8 cellular contexts compared by ENCODE assay signal in the genomic region with DNA sequence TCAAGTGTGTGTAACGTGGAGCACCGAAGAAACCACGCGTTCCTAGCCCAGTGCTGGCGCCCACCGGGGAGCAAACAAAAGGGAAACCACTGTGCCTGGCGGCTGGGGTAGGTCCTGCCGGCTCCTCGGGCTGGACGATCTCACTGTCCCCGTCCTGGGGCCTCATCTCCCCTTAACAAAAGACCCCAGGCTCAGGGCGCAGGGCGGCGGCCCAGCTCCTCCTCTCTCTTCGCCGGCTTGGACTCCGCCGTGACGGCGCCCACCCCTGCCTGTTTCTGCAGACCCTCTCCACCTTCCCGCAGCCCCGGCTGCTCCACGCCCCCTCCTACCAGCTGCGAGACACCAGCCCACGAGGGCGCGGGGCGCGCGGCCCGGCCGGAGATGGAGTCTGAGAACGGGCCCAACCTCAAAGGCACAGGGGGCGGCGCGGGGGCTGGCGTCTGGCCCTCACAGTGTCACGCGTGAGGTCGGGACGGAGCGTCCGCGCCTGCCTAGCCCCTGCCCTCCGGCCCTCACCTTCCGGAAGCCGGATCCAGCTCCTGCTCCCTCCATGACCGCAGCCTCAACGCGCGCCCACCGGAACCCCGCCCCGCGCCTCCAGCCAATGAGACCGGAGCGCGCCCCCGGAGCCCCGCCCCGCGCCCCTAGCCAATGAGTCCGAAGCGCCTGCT. TPM values are rescaled to one million over a fixed set of nuclear protein-coding genes. Genes with fewer than 3 reads are reported as not detected.
A peak's percentile ranks its signal among the peaks of the same experiment; 100 is the strongest.
DNase-seq lines count a peak whose midpoint lies in the region; ATAC-seq, FAIRE-seq and TF ChIP-seq lines count a peak whose summit lies in the region.

A gene (minus strand): TSS at position 569 of the 671 bp plus-strand sequence. CDS start 17 bp downstream, at position 552.

- H3K4me2 ChIP-seq in K562 (ENCODE audit: insufficient read depth, low read length) (peak within 1 kb of the TSS; percentile 84), HepG2 (ENCODE audit: low read depth, low read length) (peak within 1 kb of the TSS; percentile 95)

- H3K9me1 ChIP-seq in K562 (ENCODE audit: control insufficient read depth, insufficient read depth, low read length) = no peaks in the 10 kb centered on the region

- peak within 1 kb of the TSS; percentile 78; the same call in 1 of the 2 replicates for H3K27ac ChIP-seq in HUES6 (ENCODE audit: low read depth, low read length)
- peak within 1 kb of the TSS; percentile 77 for H3K27ac ChIP-seq in K562 (ENCODE audit: extremely low read depth, low read depth, low read length)
- H3K27ac ChIP-seq in HepG2 (ENCODE audit: extremely low read length, insufficient read depth, low read length) = peak within 1 kb of the TSS; percentile 78
- H3K27ac ChIP-seq in thoracic aorta = peak within 1 kb of the TSS; percentile 23 to 63

- peaks cover 17% of the 10 kb centered on the region for H4K20me1 ChIP-seq in K562 (replicated peaks; ENCODE audit: control insufficient read depth, insufficient read depth, low read length)
- H4K20me1 ChIP-seq in HepG2 (ENCODE audit: insufficient read depth, low read length) = no peaks in the 10 kb centered on the region; the same call in 1 of the 2 replicates

- H3K79me2 ChIP-seq in K562 (ENCODE audit: control insufficient read depth, insufficient read depth, low read length) = peaks cover 36% of the 10 kb centered on the region
- peaks cover 41% of the 10 kb centered on the region for H3K79me2 ChIP-seq in HepG2 (ENCODE audit: insufficient read depth, low read length)

- H3K9ac ChIP-seq in HUES6 (ENCODE audit: low read length) (peak within 1 kb of the TSS; percentile 89), K562 (ENCODE audit: insufficient read depth in 1 of 2, low read depth in 2 of 2, low read length in 2 of 2) (peak within 1 kb of the TSS; percentile 75 to 97), HepG2 (ENCODE audit: insufficient read depth, low read depth, low read length) (peak within 1 kb of the TSS; percentile 95)

- H3K36me3 ChIP-seq in HUES6 (ENCODE audit: control insufficient read depth, insufficient read depth, low read length) = peaks cover 22% of the 10 kb centered on the region
- peaks cover 30% of the 10 kb centered on the region; the same call in 1 of the 3 replicates for H3K36me3 ChIP-seq in K562 (ENCODE audit: control insufficient read depth, insufficient read depth, low read length)
- peaks cover 1 to 3% of the 10 kb centered on the region in 2 experiments; a peak in 2 of 5 replicates for H3K36me3 ChIP-seq in HepG2 (replicated peaks in 1 of 2; ENCODE audit: control insufficient read depth in 1 of 2, insufficient read depth in 2 of 2, low read length in 2 of 2)
- H3K36me3 ChIP-seq in thoracic aorta = no peaks in the 10 kb centered on the region

- TF ChIP-seq CTCF in K562 (IDR thresholded peaks at IDR 0.05 in 2 of 3, conservative IDR thresholded peaks at IDR 0.05 in 1 of 3; ENCODE audit: insufficient read depth in 2 of 3, low read depth in 1 of 3, low read length in 3 of 3) (peak in 1 of 3 experiments; percentile 1; a peak in 1 of 6 replicates), HepG2 (CRISPR knock-in tag; IDR thresholded peaks at IDR 0.05) (peak; percentile 20; the same call in 1 of the 2 replicates), thoracic aorta (IDR thresholded peaks at IDR 0.05) (no peak)

- TF ChIP-seq EP300 in K562 (IDR thresholded peaks at IDR 0.05; ENCODE audit: low read length) = no peak
- no peak for TF ChIP-seq EP300 in HepG2 (IDR thresholded peaks at IDR 0.05; ENCODE audit: low read depth in 2 of 2, low read length in 2 of 2)
- TF ChIP-seq EP300 in HepG2 (CRISPR knock-in tag; IDR thresholded peaks at IDR 0.05; ENCODE audit: borderline replicate concordance) = no peak

- in situ Hi-C loops in K562 (cut with MboI) = no loop called here
- in situ Hi-C loops in HepG2 (cut with HindIII; ENCODE audit: extremely low pct_ligation_motif_present, low pct_unique_long_range_greater_than_20kb) = loop anchor here (5.0 kb wide), 1 partner anchor 65 kb away; no protein-coding TSS in a partner anchor

- BruUV-seq in K562 (replicated peaks; lab: Mats Ljungman, UMichigan) (TSS peak; percentile 69), HepG2 (replicated peaks; lab: Mats Ljungman, UMichigan) (TSS peak; percentile 82)

- TF ChIP-seq POLR2A in GM10847 (IDR thresholded peaks at IDR 0.05; ENCODE audit: extremely low read depth, insufficient read length) (peak; percentile 67), K562 (conservative IDR thresholded peaks at IDR 0.05) (peak; percentile 82), HepG2 (IDR thresholded peaks at IDR 0.05; ENCODE audit: insufficient read depth in 1 of 2, low read depth in 2 of 2, low read length in 2 of 2) (peak in 1 of 2 experiments; percentile 77; a peak in 2 of 4 replicates)

- CTCF ChIA-PET in K562 (lab: Yijun Ruan, JAX; ENCODE audit: low intra/inter-chr PET ratio) = interaction anchor here (1.2 to 6.6 kb wide), 2 partner anchors 63 to 532 kb away, joined by 4 to 103 read pairs; a partner anchor contains a TSS
- CTCF ChIA-PET in HepG2 (lab: Yijun Ruan, JAX; ENCODE audit: low intra/inter-chr PET ratio, low total read pairs) = interaction anchor here (0.9 to 6.8 kb wide), 4 partner anchors 22 to 131 kb away, joined by 3 to 181 read pairs (median 4); a partner anchor contains a TSS

- TF ChIP-seq RAD21 in K562 (CRISPR knock-in tag; conservative IDR thresholded peaks at IDR 0.05 in 1 of 2, IDR thresholded peaks at IDR 0.05 in 1 of 2) (no peak), HepG2 (CRISPR knock-in tag; IDR thresholded peaks at IDR 0.05) (peak; percentile 58; the same call in 1 of the 2 replicates)

- H3K4me1 ChIP-seq in HUES6 (ENCODE audit: control insufficient read depth, insufficient read depth, low read length) (peaks cover 19% of the 10 kb centered on the region), K562 (replicated peaks in 1 of 2; ENCODE audit: control insufficient read depth in 2 of 2, insufficient read depth in 2 of 2, low read length in 2 of 2) (peaks cover 14 to 91% of the 10 kb centered on the region in 2 experiments), HepG2 (ENCODE audit: insufficient read depth, low read length) (peaks cover 73% of the 10 kb centered on the region), thoracic aorta (ENCODE audit: control insufficient read depth in 1 of 2, low read depth in 2 of 2) (peaks cover 14 to 23% of the 10 kb centered on the region in 2 donors)

- ATAC-seq in K562 = peak; percentile 2; the same call in 1 of the 3 replicates
- peak; percentile 67 for ATAC-seq in HepG2
- no peak for ATAC-seq in thoracic aorta (ENCODE audit: insufficient number of reproducible peaks, low FRiP score, low read depth)

- FAIRE-seq in K562 (lab: Jason Lieb, UNC) (no peak), HepG2 (lab: Jason Lieb, UNC) (no peak)

- no peak for DNase-seq in K562 (ENCODE audit: extremely low read depth in 1 of 4, low spot score in 3 of 4)
- DNase-seq in HepG2 (ENCODE audit: low spot score) = no peak
- no peak for DNase-seq in thoracic aorta (ENCODE audit: low spot score)
- no peak for DNase-seq in foreskin melanocyte
- DNase-seq in SHP77 treated with DMSO at 0.1 percent for 48 hours (lab: John Stamatoyannopoulos, UW) = no peak
- DNase-seq in NCI-H526 treated with DMSO at 0.1 percent for 48 hours (lab: John Stamatoyannopoulos, UW) = no peak

- POLR2A ChIA-PET in K562 (lab: Yijun Ruan, JAX) = interaction anchor here (0.5 to 5.0 kb wide), 13 partner anchors 9 to 306 kb away, joined by 3 to 51 read pairs (median 3); a partner anchor contains a TSS
- POLR2A ChIA-PET in HepG2 (lab: Yijun Ruan, JAX) = interaction anchor here (0.6 to 14.1 kb wide), 40 partner anchors 9 to 320 kb away, joined by 3 to 470 read pairs (median 6); a partner anchor contains a TSS

- peak within 1 kb of the TSS; percentile 98 for H3K4me3 ChIP-seq in HUES6 (ENCODE audit: low read depth, low read length)
- peak within 1 kb of the TSS; percentile 91 for H3K4me3 ChIP-seq in K562
- peak within 1 kb of the TSS; percentile 80 to 90 (median 90) for H3K4me3 ChIP-seq in HepG2 (replicated peaks in 1 of 3; ENCODE audit: insufficient read depth in 1 of 3, low read depth in 2 of 3, low read length in 3 of 3)
- H3K4me3 ChIP-seq in thoracic aorta = peak within 1 kb of the TSS; percentile 89

- H3K9me3 ChIP-seq in HUES6 (ENCODE audit: control insufficient read depth, insufficient read depth, low read depth, low read length) = no peaks in the 10 kb centered on the region
- no peaks in the 10 kb centered on the region for H3K9me3 ChIP-seq in K562 (replicated peaks; ENCODE audit: control insufficient read depth, insufficient read depth, low read depth, low read length)
- H3K9me3 ChIP-seq in HepG2 (ENCODE audit: low read length) = no peaks in the 10 kb centered on the region
- H3K9me3 ChIP-seq in thoracic aorta = no peaks in the 10 kb centered on the region

- H2AFZ ChIP-seq in K562 (ENCODE audit: low read depth, low read length) (peak within 1 kb of the TSS; percentile 71), HepG2 (ENCODE audit: low read length) (no peak within 1 kb of the TSS)

- intact Hi-C loops in K562 (cut with micrococcal nuclease) = loop anchor here (2.0 to 5.0 kb wide), 2 partner anchors 45 to 162 kb away; a partner anchor contains a TSS
- intact Hi-C loops in HepG2 (cut with micrococcal nuclease; ENCODE audit: unreplicated experiment) = loop anchor here (5.0 kb wide), 2 partner anchors 130 to 155 kb away; no protein-coding TSS in a partner anchor

- under 1% methylated on average over 39 of the region's 64 CpGs for WGBS in K562 (ENCODE audit: insufficient coverage, low coverage, missing lambda C conversion rate)
- WGBS in HepG2 (ENCODE audit: low lambda C conversion rate) = 2% methylated on average over 16 of the region's 64 CpGs

- H3K27me3 ChIP-seq in HUES6 (ENCODE audit: control insufficient read depth, insufficient read depth, low read length) (no peaks in the 10 kb centered on the region), K562 (ENCODE audit: control insufficient read depth in 2 of 2, insufficient read depth in 2 of 2, low read length in 2 of 2) (no peaks in the 10 kb centered on the region), HepG2 (ENCODE audit: control insufficient read depth in 1 of 2, insufficient read depth in 2 of 2, low read length in 2 of 2) (no peaks in the 10 kb centered on the region; a peak in 1 of 5 replicates), thoracic aorta (replicated peaks; ENCODE audit: insufficient read depth) (no peaks in the 10 kb centered on the region)

RNA-seq across cellular contexts. Expression of the gene that starts here (rescaled TPM):
- 52.2 and 175 TPM in 2 replicates for total RNA-seq in K562 (2011; cell fraction: chromatin; rRNA removed; ENCODE audit: low replicate concordance)
- total RNA-seq in K562 (2011; cell fraction: nucleolus; rRNA removed) = 218 and 267 TPM in 2 replicates
- 117 and 130 TPM in 2 replicates for total RNA-seq in K562 (2011; cell fraction: nucleoplasm; rRNA removed)
- total RNA-seq in K562 (2014; rRNA removed) = 318 and 420 TPM in 2 replicates
- total RNA-seq in K562 (2014; rRNA removed; fragmentation: Illumina TruSeq; extraction: Trizol) = 46.8 and 67.9 TPM in 2 replicates
- total RNA-seq in K562 (2015; rRNA removed; fragmentation: Illumina TruSeq; extraction: Trizol) = 124 and 127 TPM in 2 replicates
- 267 and 275 TPM in 2 replicates for total RNA-seq in K562 (2021)
- polyA plus RNA-seq in K562 (2011; rRNA removed) = 170 and 181 TPM in 2 replicates
- polyA plus RNA-seq in K562 (2011; cell fraction: cytosol; rRNA removed) = 177 and 348 TPM in 2 replicates
- polyA plus RNA-seq in K562 (2011; cell fraction: nucleus; rRNA removed) = 315 and 491 TPM in 2 replicates
- 133 and 234 TPM in 2 replicates for polyA plus RNA-seq in K562 (2012)
- polyA plus RNA-seq in K562 (2014; fragmentation: Illumina TruSeq; extraction: Trizol) = 115 and 158 TPM in 2 replicates
- 100 to 1,000 TPM in 1 of 2 experiments, 10 to 100 TPM in 1; 32.7 to 113 TPM for polyA plus RNA-seq in K562 (2014; fragmentation: Nextera tagmentation; extraction: Ambion mirVana)
- 352 and 375 TPM in 2 replicates for polyA plus RNA-seq in K562 (2014; rRNA removed)
- 20.5 and 34.2 TPM in 2 replicates for polyA minus RNA-seq in K562 (2011; rRNA and poly(A)+ RNA removed)
- 62.7 and 65.0 TPM in 2 replicates for polyA minus RNA-seq in K562 (2011; cell fraction: cytosol; rRNA and poly(A)+ RNA removed)
- polyA minus RNA-seq in K562 (2011; cell fraction: nucleus; rRNA and poly(A)+ RNA removed) = 51.4 and 58.3 TPM in 2 replicates
- 166 and 170 TPM in 2 replicates for total RNA-seq in HepG2 (2016; rRNA removed; fragmentation: Illumina TruSeq; extraction: Trizol)
- total RNA-seq in HepG2 (2016; cell fraction: cytosol; rRNA removed; fragmentation: Illumina TruSeq; extraction: Trizol; ENCODE audit: low read depth) = 262 and 321 TPM in 2 replicates
- 171 and 173 TPM in 2 replicates for total RNA-seq in HepG2 (2016; cell fraction: insoluble cytoplasmic fraction; rRNA removed; fragmentation: Illumina TruSeq; extraction: Trizol)
- 221 and 277 TPM in 2 replicates for total RNA-seq in HepG2 (2016; cell fraction: membrane; rRNA removed; fragmentation: Illumina TruSeq; extraction: Trizol)
- 85.1 and 103 TPM in 2 replicates for total RNA-seq in HepG2 (2016; cell fraction: nucleus; rRNA removed; fragmentation: Illumina TruSeq; extraction: Trizol)
- polyA plus RNA-seq in HepG2 (2011; rRNA removed) = 92.7 and 96.7 TPM in 2 replicates
- 88.8 and 138 TPM in 2 replicates for polyA plus RNA-seq in HepG2 (2011; cell fraction: cytosol; rRNA removed)
- 166 and 170 TPM in 2 replicates for polyA plus RNA-seq in HepG2 (2011; cell fraction: nucleus; rRNA removed)
- 46.3 and 61.5 TPM in 2 replicates for polyA plus RNA-seq in HepG2 (2012)
- 176 and 237 TPM in 2 replicates for polyA plus RNA-seq in HepG2 (2016; cell fraction: cytosol; fragmentation: Illumina TruSeq; extraction: Trizol; ENCODE audit: low read depth)
- polyA plus RNA-seq in HepG2 (2016; cell fraction: insoluble cytoplasmic fraction; fragmentation: Illumina TruSeq; extraction: Trizol; ENCODE audit: low read depth) = 143 and 150 TPM in 2 replicates
- 176 and 221 TPM in 2 replicates for polyA plus RNA-seq in HepG2 (2016; cell fraction: membrane; fragmentation: Illumina TruSeq; extraction: Trizol; ENCODE audit: low read depth)
- polyA plus RNA-seq in HepG2 (2016; cell fraction: nucleus; fragmentation: Illumina TruSeq; extraction: Trizol; ENCODE audit: insufficient read depth, low read depth) = 178 and 180 TPM in 2 replicates
- 32.0 and 49.8 TPM in 2 replicates for polyA minus RNA-seq in HepG2 (2011; rRNA and poly(A)+ RNA removed; ENCODE audit: low replicate concordance)
- polyA minus RNA-seq in HepG2 (2011; cell fraction: cytosol; rRNA and poly(A)+ RNA removed) = 14.8 and 16.2 TPM in 2 replicates
- 20.0 and 26.9 TPM in 2 replicates for polyA minus RNA-seq in HepG2 (2011; cell fraction: nucleus; rRNA and poly(A)+ RNA removed)
- 10 to 100 TPM; 31.4 to 40.4 TPM for total RNA-seq in thoracic aorta
